In the genomic region with DNA sequence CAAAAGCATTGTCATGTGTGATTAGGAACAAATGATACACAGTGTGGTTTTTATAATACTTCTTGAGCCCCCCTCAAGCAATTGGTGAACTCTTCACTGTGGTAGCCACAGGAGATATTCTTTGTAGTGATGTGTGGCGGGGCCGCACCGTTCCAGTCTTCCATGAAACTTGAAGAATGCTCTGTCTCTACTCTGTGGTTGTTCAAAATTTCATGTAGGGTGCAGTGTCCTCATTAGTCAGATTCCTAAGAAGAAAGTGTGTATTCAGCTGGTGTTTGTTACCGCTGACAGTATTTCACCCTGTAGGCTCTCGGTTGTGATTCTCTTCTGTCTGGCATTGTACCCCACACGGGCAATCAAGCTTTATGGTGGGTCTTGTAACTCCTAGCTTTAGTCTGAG, we compare ENCODE assay signal across 9 cellular contexts. TPM values are rescaled to one million over a fixed set of nuclear protein-coding genes. Genes with fewer than 3 reads are reported as not detected.
DNase-seq lines count a peak whose midpoint lies in the region; ATAC-seq and TF ChIP-seq lines count a peak whose summit lies in the region.
"Had no signal": no experiment of that assay in that cellular context is flagged by ENCODE, and none has a peak within 500 bp of the region (broad histone marks: within the 10 kb centered on the region; RNA-seq: fewer than 3 reads in every experiment).

No MANE protein-coding gene starts in this region.

- peaks cover 74% of the 10 kb centered on the region for H3K4me1 Mint-ChIP-seq in activated CD4-positive, alpha-beta T cell treated with anti-CD3 and anti-CD28 coated beads, Interleukin-2, amount 10 ng/mL, durations not matched to agents 7 days and 5 days
- H3K4me1 Mint-ChIP-seq in stimulated activated naive B cell treated with anti-CD40 and anti-IgM and Interleukin-4, amounts not matched to agents 10 μg/mL and 1 μg/mL and 100 μg/mL, for 72 hours: peaks cover 56 to 85% of the 10 kb centered on the region in 2 donors

- no peaks in the 10 kb centered on the region for H3K27me3 ChIP-seq in breast epithelium
- H3K27me3 ChIP-seq: upper lobe of right lung had no signal

- no peaks in the 10 kb centered on the region for H3K4me1 ChIP-seq in breast epithelium

- peak overlapping the region; percentile 85 for H3K27ac Mint-ChIP-seq in activated CD4-positive, alpha-beta T cell treated with anti-CD3 and anti-CD28 coated beads, Interleukin-2, amount 10 ng/mL, durations not matched to agents 7 days and 5 days
- H3K27ac Mint-ChIP-seq in stimulated activated naive B cell treated with anti-CD40 and anti-IgM and Interleukin-4, amounts not matched to agents 10 μg/mL and 1 μg/mL and 100 μg/mL, for 72 hours: peak overlapping the region; percentile 95

- POLR2A ChIA-PET in activated CD4-positive, alpha-beta T cell treated with anti-CD3 and anti-CD28 coated beads, Interleukin-2, amount 10 ng/mL, durations not matched to agents 7 days and 5 days (lab: Charles Lee): no interaction called here

- intact Hi-C loops in breast epithelium (cut with DNase I; ENCODE audit: low total_unique reads): no loop called here

- peak overlapping the region; percentile 13 to 43 for H3K27ac ChIP-seq in breast epithelium

- peaks cover 56% of the 10 kb centered on the region for H3K36me3 Mint-ChIP-seq in activated CD4-positive, alpha-beta T cell treated with anti-CD3 and anti-CD28 coated beads, Interleukin-2, amount 10 ng/mL, durations not matched to agents 7 days and 5 days (ENCODE audit: low read depth)
- H3K36me3 Mint-ChIP-seq in stimulated activated naive B cell treated with anti-CD40 and anti-IgM and Interleukin-4, amounts not matched to agents 10 μg/mL and 1 μg/mL and 100 μg/mL, for 72 hours: peaks cover 39 to 68% of the 10 kb centered on the region in 2 donors

- no peaks in the 10 kb centered on the region for H3K27me3 Mint-ChIP-seq in activated CD4-positive, alpha-beta T cell treated with anti-CD3 and anti-CD28 coated beads, Interleukin-2, amount 10 ng/mL, durations not matched to agents 7 days and 5 days
- no peaks in the 10 kb centered on the region for H3K27me3 Mint-ChIP-seq in stimulated activated naive B cell treated with anti-CD40 and anti-IgM and Interleukin-4, amounts not matched to agents 10 μg/mL and 1 μg/mL and 100 μg/mL, for 72 hours

- no peaks in the 10 kb centered on the region for H3K9me3 ChIP-seq in breast epithelium
- H3K9me3 ChIP-seq: upper lobe of right lung had no signal

- H3K9me3 Mint-ChIP-seq in activated CD4-positive, alpha-beta T cell treated with anti-CD3 and anti-CD28 coated beads, Interleukin-2, amount 10 ng/mL, durations not matched to agents 7 days and 5 days: no peaks in the 10 kb centered on the region
- H3K9me3 Mint-ChIP-seq in stimulated activated naive B cell treated with anti-CD40 and anti-IgM and Interleukin-4, amounts not matched to agents 10 μg/mL and 1 μg/mL and 100 μg/mL, for 72 hours: peaks cover 0 to 1% of the 10 kb centered on the region in 2 donors

- TF ChIP-seq CTCF in breast epithelium (IDR thresholded peaks at IDR 0.05): no peak

- ATAC-seq in HG03095 (IDR thresholded peaks at IDR 0.05; ENCODE audit: unreplicated experiment): peak; percentile 3
- ATAC-seq in stimulated activated naive B cell treated with anti-CD40 and anti-IgM and Interleukin-4, amounts not matched to agents 10 μg/mL and 1 μg/mL and 100 μg/mL, for 72 hours (replicated peaks): no peak
- no peak for ATAC-seq in GM21723 (IDR thresholded peaks at IDR 0.05; ENCODE audit: unreplicated experiment)

- no peak for TF ChIP-seq POLR2A in breast epithelium (IDR thresholded peaks at IDR 0.05)

- peak overlapping the region; percentile 37 for H3K4me3 Mint-ChIP-seq in activated CD4-positive, alpha-beta T cell treated with anti-CD3 and anti-CD28 coated beads, Interleukin-2, amount 10 ng/mL, durations not matched to agents 7 days and 5 days
- H3K4me3 Mint-ChIP-seq in stimulated activated naive B cell treated with anti-CD40 and anti-IgM and Interleukin-4, amounts not matched to agents 10 μg/mL and 1 μg/mL and 100 μg/mL, for 72 hours: peak overlapping the region; percentile 65 to 76

- no peak overlapping the region for H3K4me3 ChIP-seq in breast epithelium
- H3K4me3 ChIP-seq: upper lobe of right lung had no signal

- CTCF ChIA-PET in activated CD4-positive, alpha-beta T cell treated with anti-CD3 and anti-CD28 coated beads, Interleukin-2, amount 10 ng/mL, durations not matched to agents 7 days and 5 days (lab: Charles Lee): interaction anchor here (1.0 to 1.5 kb wide), 3 partner anchors 9 to 28 kb away, joined by 4 to 5 read pairs (median 4); no protein-coding TSS in a partner anchor

- no peak for DNase-seq in activated CD4-positive, alpha-beta T cell treated with anti-CD3 and anti-CD28 coated beads, Interleukin-2, amount 10 ng/mL, durations not matched to agents 7 days and 5 days
- DNase-seq in activated CD4-positive, alpha-beta T cell treated with anti-CD3 and anti-CD28 coated beads for 1 hour: no peak
- DNase-seq in breast epithelium (ENCODE audit: low spot score in 2 of 2) (no peak), NOMO-1 (lab: John Stamatoyannopoulos, UW; ENCODE audit: unreplicated experiment in 2 of 2) (no peak), HPDE6-E6E7 (ENCODE audit: extremely low spot score) (no peak)
- no peak for DNase-seq in stimulated activated naive B cell treated with anti-CD40 and anti-IgM and Interleukin-4, amounts not matched to agents 10 μg/mL and 1 μg/mL and 100 μg/mL, for 72 hours
- DNase-seq: upper lobe of right lung had no signal

- H3K36me3 ChIP-seq in breast epithelium: no peaks in the 10 kb centered on the region

RNA-seq across cellular contexts. Expression of a gene that starts 10.8 kb away (rescaled TPM):
- total RNA-seq in activated CD4-positive, alpha-beta T cell treated with anti-CD3 and anti-CD28 coated beads, Interleukin-2, amount 10 ng/mL, durations not matched to agents 7 days and 5 days: 10 to 100 TPM; 62.5 to 63.2 TPM
- 10 to 100 TPM; 31.0 to 63.7 (median 47.2) TPM for total RNA-seq in breast epithelium
